ENCODE assay signal across 8 cellular contexts in genomic region chrX:1673337-1673736, GRCh38. TPM values are rescaled to one million over a fixed set of nuclear protein-coding genes. Genes with fewer than 3 reads are reported as not detected.
DNase-seq lines count a peak whose midpoint lies in the region; TF ChIP-seq lines count a peak whose summit lies in the region.

No MANE protein-coding gene starts in this region.

- no peaks in the 10 kb centered on the region for H3K79me2 ChIP-seq in OCI-LY7 (ENCODE audit: insufficient read depth, low read depth, low read length)

- peak; percentile 40 for DNase-seq in stimulated activated CD4-positive, alpha-beta T cell treated with anti-CD3 and anti-CD28 coated beads, Interleukin-1b, Interleukin-23, amount 100 ng/mL, for 48 hours
- no peak for DNase-seq in stimulated activated CD4-positive, alpha-beta T cell treated with anti-CD3 and anti-CD28 coated beads, Interleukin-4, amount 100 ng/mL, for 4 hours
- DNase-seq in OCI-LY7 (ENCODE audit: low spot score) (peak; percentile 32), MCF 10A (ENCODE audit: unreplicated experiment) (peak; percentile 58), DMS153 (lab: John Stamatoyannopoulos, UW) (no peak), superior temporal gyrus (ENCODE audit: extremely low spot score) (no peak), substantia nigra (lab: John Stamatoyannopoulos, UW) (no peak)

- H3K4me1 ChIP-seq in OCI-LY7 (ENCODE audit: insufficient read depth, low read length, poor library complexity, severe bottlenecking): no peaks in the 10 kb centered on the region

- H3K9me3 Mint-ChIP-seq in MCF 10A (ENCODE audit: unreplicated experiment) (peaks cover 7% of the 10 kb centered on the region), nephron (peaks cover 5% of the 10 kb centered on the region)

- peaks cover 18% of the 10 kb centered on the region for H3K36me3 ChIP-seq in OCI-LY7 (ENCODE audit: insufficient read depth, low read length)

- CTCF ChIA-PET in OCI-LY7 (lab: Charles Lee; ENCODE audit: unreplicated experiment) (no interaction called here), MCF 10A (lab: Yijun Ruan, JAX) (no interaction called here)

- BruUV-seq in OCI-LY7 (replicated peaks; lab: Mats Ljungman, UMichigan) (TSS peak; percentile 58), MCF 10A (replicated peaks; lab: Mats Ljungman, UMichigan) (no TSS peak)

- no peak overlapping the region for H3K4me2 ChIP-seq in OCI-LY7 (ENCODE audit: low read length)

- intact Hi-C loops in OCI-LY7 (cut with micrococcal nuclease; ENCODE audit: unreplicated experiment): no loop called here
- intact Hi-C loops in MCF 10A (cut with micrococcal nuclease): no loop called here

- TF ChIP-seq CTCF in OCI-LY7 (conservative IDR thresholded peaks at IDR 0.05; ENCODE audit: low read length) (peak; percentile 87), MCF 10A (IDR thresholded peaks at IDR 0.05; ENCODE audit: unreplicated experiment) (peak; percentile 76), nephron (IDR thresholded peaks at IDR 0.05; ENCODE audit: unreplicated experiment in 3 of 3) (peak; percentile 43 to 60 (median 44))

- no peaks in the 10 kb centered on the region for H3K9me3 ChIP-seq in OCI-LY7 (ENCODE audit: low read length)

- H3K9me2 ChIP-seq in OCI-LY7 (ENCODE audit: insufficient read depth, low read length): no peaks in the 10 kb centered on the region

- no peaks in the 10 kb centered on the region for H3K27me3 Mint-ChIP-seq in MCF 10A (ENCODE audit: insufficient read depth, unreplicated experiment)
- peaks cover 4% of the 10 kb centered on the region for H3K27me3 Mint-ChIP-seq in nephron (ENCODE audit: low read depth)

- H3K36me3 Mint-ChIP-seq in MCF 10A (ENCODE audit: insufficient read depth, unreplicated experiment): no peaks in the 10 kb centered on the region
- no peaks in the 10 kb centered on the region for H3K36me3 Mint-ChIP-seq in nephron (ENCODE audit: low read depth)

- H3K27ac Mint-ChIP-seq in MCF 10A (ENCODE audit: low read depth, unreplicated experiment) (no peak overlapping the region), nephron (no peak overlapping the region)

- no peak overlapping the region for H3K4me3 ChIP-seq in OCI-LY7 (ENCODE audit: low read depth, low read length, poor library complexity, severe bottlenecking)

- H3K27ac ChIP-seq in OCI-LY7 (ENCODE audit: low read depth, low read length, poor library complexity, severe bottlenecking) (no peak overlapping the region), substantia nigra (ENCODE audit: low read depth, low read length, poor library complexity, severe bottlenecking) (no peak overlapping the region)

- H3K4me3 Mint-ChIP-seq in MCF 10A (ENCODE audit: unreplicated experiment) (no peak overlapping the region), nephron (no peak overlapping the region)

- no peaks in the 10 kb centered on the region for H4K20me1 ChIP-seq in OCI-LY7 (ENCODE audit: insufficient read depth, low read length)

- H2AFZ ChIP-seq in OCI-LY7 (ENCODE audit: low read length): no peak overlapping the region

- H3K4me1 Mint-ChIP-seq in MCF 10A (ENCODE audit: insufficient read depth, unreplicated experiment) (no peaks in the 10 kb centered on the region), nephron (no peaks in the 10 kb centered on the region)

- POLR2A ChIA-PET in OCI-LY7 (lab: Charles Lee) (no interaction called here), MCF 10A (lab: Yijun Ruan, JAX) (no interaction called here)

RNA-seq across cellular contexts. Expression of gene ASMT, which starts 58.5 kb away (rescaled TPM):
- 0.15 and 0.16 TPM in 2 replicates for total RNA-seq in OCI-LY7 (2014; rRNA removed; shearing (Covaris generic))
- not detected in 2 replicates for total RNA-seq in OCI-LY7 (2022)
- total RNA-seq in MCF 10A (2022): not detected in 2 replicates

Comparison
In these comparisons a context has a peak if more than half of its experiments do, and no peak if none do; other contexts are left out.
1. DNase-seq: peak in stimulated activated CD4-positive, alpha-beta T cell treated with anti-CD3 and anti-CD28 coated beads, Interleukin-1b, Interleukin-23, amount 100 ng/mL, for 48 hours (single experiment), OCI-LY7 (single experiment) and MCF 10A (single experiment); none in stimulated activated CD4-positive, alpha-beta T cell treated with anti-CD3 and anti-CD28 coated beads, Interleukin-4, amount 100 ng/mL, for 4 hours (0 of 2), DMS153 (single experiment), superior temporal gyrus (single experiment) and substantia nigra (0 of 49).
2. Peak in every context shown above with its lines, with median percentiles within 50 percentile points of each other: CTCF ChIP-seq.